In genomic region chr6:108702106-108702851, GRCh38 we compare ENCODE assay signal across 36 cellular contexts.
"Had no signal": no experiment of that assay in that cellular context is flagged by ENCODE, and none has a peak within 500 bp of the region (broad histone marks: within the 10 kb centered on the region; RNA-seq: fewer than 3 reads in every experiment).

No MANE protein-coding gene starts in this region.

- H3K27ac Mint-ChIP-seq: activated CD4-positive, alpha-beta memory T cell treated with anti-CD3 and anti-CD28 coated beads, Interleukin-2, amount 10 ng/mL, durations not matched to agents 7 days and 5 days; activated CD8-positive, alpha-beta memory T cell treated with anti-CD3 and anti-CD28 coated beads, Interleukin-2, amount 10 ng/mL, durations not matched to agents 7 days and 5 days; activated naive CD4-positive, alpha-beta T cell treated with anti-CD3 and anti-CD28 coated beads, Interleukin-2, amount 50 U/mL, for 24 hours; activated naive CD8-positive, alpha-beta T cell treated with anti-CD3 and anti-CD28 coated beads, Interleukin-2, amount 10 ng/mL, durations not matched to agents 7 days and 5 days; activated T-helper 2 cell treated with anti-CD3 and anti-CD28 coated beads, Interferon-gamma antibody, Interleukin-2, Interleukin-4, amounts not matched to agents 10 μg/mL and 5 μg/mL and 100 μg/mL, durations not matched to agents 14 hours and 24 hours and 36 hours had no signal

- H3K27me3 Mint-ChIP-seq: activated CD4-positive, alpha-beta memory T cell treated with anti-CD3 and anti-CD28 coated beads, Interleukin-2, amount 10 ng/mL, durations not matched to agents 7 days and 5 days; activated CD8-positive, alpha-beta memory T cell treated with anti-CD3 and anti-CD28 coated beads, Interleukin-2, amount 10 ng/mL, durations not matched to agents 7 days and 5 days; activated naive CD4-positive, alpha-beta T cell treated with anti-CD3 and anti-CD28 coated beads, Interleukin-2, amount 50 U/mL, for 24 hours; activated naive CD8-positive, alpha-beta T cell treated with anti-CD3 and anti-CD28 coated beads, Interleukin-2, amount 10 ng/mL, durations not matched to agents 7 days and 5 days; central memory CD8-positive, alpha-beta T cell had no signal

- H3K27me3 ChIP-seq: ascending aorta, cardiac muscle cell, MG63 had no signal

- H3K4me3 Mint-ChIP-seq: activated CD4-positive, alpha-beta memory T cell treated with anti-CD3 and anti-CD28 coated beads, Interleukin-2, amount 10 ng/mL, durations not matched to agents 7 days and 5 days; activated CD8-positive, alpha-beta memory T cell treated with anti-CD3 and anti-CD28 coated beads, Interleukin-2, amount 10 ng/mL, durations not matched to agents 7 days and 5 days; activated naive CD4-positive, alpha-beta T cell treated with anti-CD3 and anti-CD28 coated beads, Interleukin-2, amount 50 U/mL, for 24 hours; activated naive CD8-positive, alpha-beta T cell treated with anti-CD3 and anti-CD28 coated beads, Interleukin-2, amount 10 ng/mL, durations not matched to agents 7 days and 5 days; central memory CD8-positive, alpha-beta T cell had no signal

- H3K27ac ChIP-seq: cardiac muscle cell, PC-9, RWPE1, WERI-Rb-1 had no signal

- ATAC-seq: activated CD8-positive, alpha-beta memory T cell treated with anti-CD3 and anti-CD28 coated beads, Interleukin-2, amount 10 ng/mL, durations not matched to agents 7 days and 5 days; Right ventricle myocardium inferior had no signal

- H3K4me1 Mint-ChIP-seq: activated naive CD4-positive, alpha-beta T cell treated with anti-CD3 and anti-CD28 coated beads, Interleukin-2, amount 50 U/mL, for 24 hours; central memory CD8-positive, alpha-beta T cell had no signal

- H3K36me3 ChIP-seq: ascending aorta, cardiac muscle cell, MG63, WERI-Rb-1 had no signal

- FAIRE-seq: RCC 7860 had no signal

- DNase-seq: activated CD4-positive, alpha-beta memory T cell treated with anti-CD3 and anti-CD28 coated beads, Interleukin-2, amount 10 ng/mL, durations not matched to agents 7 days and 5 days; activated CD4-positive, alpha-beta T cell treated with anti-CD3 and anti-CD28 coated beads for 1 hour; activated CD4-positive, alpha-beta T cell treated with anti-CD3 and anti-CD28 coated beads for 48 hours; activated CD4-positive, CD25-positive, alpha-beta regulatory T cell; activated CD8-positive, alpha-beta memory T cell treated with anti-CD3 and anti-CD28 coated beads for 24 hours; activated CD8-positive, alpha-beta memory T cell treated with anti-CD3 and anti-CD28 coated beads, Interleukin-2, amount 10 ng/mL, durations not matched to agents 7 days and 5 days; activated CD8-positive, alpha-beta memory T cell treated with anti-CD3 and anti-CD28 coated beads, Interleukin-2, amount 50 U/mL, for 48 hours; activated gamma-delta T cell; activated naive CD4-positive, alpha-beta T cell treated with Interleukin-2 at 50 U/mL for 16 hours; activated naive CD8-positive, alpha-beta T cell treated with anti-CD3 and anti-CD28 coated beads, Interleukin-2, amount 10 ng/mL, durations not matched to agents 7 days and 5 days; amygdala; Karpas-422; KBM-7; MG63; MV-4-11; NCI-H1092; NCI-H1436 treated with DMSO at 0.1 percent for 48 hours; NCI-H1694 treated with DMSO at 0.1 percent for 48 hours; NCI-H2029; NCI-H2171; NCI-H510A; NCI-H526; NCI-H748 treated with DMSO at 0.1 percent for 48 hours; NK-92 treated with Interleukin-12 subunit alpha and Interleukin-12 subunit beta, amount 100 ng/mL, for 24 hours; PC-9; SIG-M5; T1000; WERI-Rb-1 had no signal

- H3K4me3 ChIP-seq: ascending aorta, cardiac muscle cell, MG63, PC-9 had no signal
